Comparison of ENCODE assay signal across 8 cellular contexts in genomic region chr19:10961073-10961762, GRCh38.
A peak's percentile ranks its signal among the peaks of the same experiment; 100 is the strongest.
DNase-seq lines count a peak whose midpoint lies in the region; ATAC-seq and TF ChIP-seq lines count a peak whose summit lies in the region.

No MANE protein-coding gene starts in this region.

- H3K27me3 Mint-ChIP-seq in effector memory CD8-positive, alpha-beta T cell = no peaks in the 10 kb centered on the region
- no peaks in the 10 kb centered on the region for H3K27me3 Mint-ChIP-seq in memory B cell

- H3K4me3 Mint-ChIP-seq in effector memory CD8-positive, alpha-beta T cell = peak overlapping the region; percentile 85 to 88
- peak overlapping the region; percentile 92 for H3K4me3 Mint-ChIP-seq in memory B cell

- peak; percentile 16 for ATAC-seq in GM18861 (IDR thresholded peaks at IDR 0.05; ENCODE audit: unreplicated experiment)
- ATAC-seq in HG03066 (IDR thresholded peaks at IDR 0.05; ENCODE audit: low read depth, unreplicated experiment) = peak; percentile 31
- ATAC-seq in SK-N-SH treated with all-trans-retinoic acid at 6 μM for 48 hours = peak; percentile 31
- no peak for ATAC-seq in effector memory CD8-positive, alpha-beta T cell (replicated peaks)
- ATAC-seq in memory B cell (ENCODE audit: low read depth) = peak; percentile 20

- H3K9me3 ChIP-seq in tibial artery = no peaks in the 10 kb centered on the region

- peaks cover 0 to 27% (median 19%) of the 10 kb centered on the region in 4 donors for H3K4me1 ChIP-seq in tibial artery

- H3K4me1 Mint-ChIP-seq in effector memory CD8-positive, alpha-beta T cell (ENCODE audit: low read depth in 2 of 2) = peaks cover 24 to 27% of the 10 kb centered on the region in 2 donors
- peaks cover 26% of the 10 kb centered on the region for H3K4me1 Mint-ChIP-seq in memory B cell

- no peaks in the 10 kb centered on the region for H3K36me3 ChIP-seq in tibial artery

- intact Hi-C loops in tibial artery (cut with DNase I; ENCODE audit: low total_unique reads) = no loop called here

- peak overlapping the region; percentile 91 to 94 for H3K27ac Mint-ChIP-seq in effector memory CD8-positive, alpha-beta T cell
- peak overlapping the region; percentile 18 for H3K27ac Mint-ChIP-seq in memory B cell

- H3K27ac ChIP-seq in tibial artery = peak overlapping the region; percentile 73 to 79

- no peaks in the 10 kb centered on the region for H3K9me3 Mint-ChIP-seq in effector memory CD8-positive, alpha-beta T cell
- no peaks in the 10 kb centered on the region for H3K9me3 Mint-ChIP-seq in memory B cell

- H3K36me3 Mint-ChIP-seq in effector memory CD8-positive, alpha-beta T cell (ENCODE audit: insufficient read depth) = peaks cover 15% of the 10 kb centered on the region
- no peaks in the 10 kb centered on the region for H3K36me3 Mint-ChIP-seq in memory B cell

- DNase-seq in AG10803 (ENCODE audit: low read depth) (peak; percentile 20), memory B cell (ENCODE audit: low spot score in 2 of 2) (no peak), tibial artery (no peak), epidermal melanocyte (ENCODE audit: insufficient read length, low spot score) (no peak)
- DNase-seq in effector memory CD8-positive, alpha-beta T cell = no peak

- H3K27me3 ChIP-seq in tibial artery = no peaks in the 10 kb centered on the region

- peak overlapping the region; percentile 90 for H3K4me3 ChIP-seq in AG10803 (ENCODE audit: low read length)
- H3K4me3 ChIP-seq in tibial artery = peak overlapping the region; percentile 74 to 84

- no peak for TF ChIP-seq CTCF in AG10803 (conservative IDR thresholded peaks at IDR 0.05; ENCODE audit: low read length)
- TF ChIP-seq CTCF in tibial artery (IDR thresholded peaks at IDR 0.05) = no peak

TF ChIP-seq in SK-N-SH treated with all-trans-retinoic acid at 6 μM for 48 hours, 23 proteins besides CTCF, POLR2A, EP300 and RAD21:
- no peak for TF ChIP-seq RARB (CRISPR knock-in tag; IDR thresholded peaks at IDR 0.05)
- TF ChIP-seq ZFP30 (CRISPR knock-in tag; IDR thresholded peaks at IDR 0.05) = no peak
- TF ChIP-seq SNAI2 (CRISPR knock-in tag; IDR thresholded peaks at IDR 0.05) = no peak
- no peak for TF ChIP-seq TSHZ2 (CRISPR knock-in tag; IDR thresholded peaks at IDR 0.05)
